ENCODE assay signal across 25 cellular contexts in genomic region chr3:10622456-10622855, GRCh38.
"Had no signal": no experiment of that assay in that cellular context is flagged by ENCODE, and none has a peak within 500 bp of the region (broad histone marks: within the 10 kb centered on the region; RNA-seq: fewer than 3 reads in every experiment).

No MANE protein-coding gene starts in this region.

- H3K27me3 ChIP-seq: MG63 had no signal

- DNase-seq: IMR-90, Karpas-422, KG1, MG63, NCI-H1092, NCI-H1105 treated with DMSO at 0.1 percent for 48 hours, NCI-H1417 treated with DMSO at 0.1 percent for 48 hours, NCI-H146, NCI-H1694 treated with DMSO at 0.1 percent for 48 hours, NCI-H1930, NCI-H2081, NCI-H2107, NCI-H2171, NCI-H226, NCI-H446, NCI-H510A, NCI-H524 treated with DMSO at 0.1 percent for 48 hours, NCI-H69, NCI-H774, Right ventricle myocardium superior, RPMI8226, SIG-M5 had no signal

- H3K36me3 ChIP-seq: MG63, SJSA1 had no signal

- H3K9me3 ChIP-seq: MG63, SJSA1 had no signal

- ATAC-seq: HepG2 had no signal

- H3K27ac ChIP-seq: SJSA1, SK-N-MC had no signal

- H3K4me3 ChIP-seq: MG63, SJSA1, SK-N-MC had no signal
